ENCODE assay signal across 17 cellular contexts in genomic region chr15:34794590-34795206, GRCh38. TPM values are rescaled to one million over a fixed set of nuclear protein-coding genes. Genes with fewer than 3 reads are reported as not detected.
A peak's percentile ranks its signal among the peaks of the same experiment; 100 is the strongest.
DNase-seq lines count a peak whose midpoint lies in the region; ATAC-seq and TF ChIP-seq lines count a peak whose summit lies in the region.
"Had no signal": no experiment of that assay in that cellular context is flagged by ENCODE, and none has a peak within 500 bp of the region (broad histone marks: within the 10 kb centered on the region; RNA-seq: fewer than 3 reads in every experiment).

No MANE protein-coding gene starts in this region.

- no peak for DNase-seq in cardiac muscle cell (ENCODE audit: low read depth in 1 of 2, low spot score in 1 of 2)
- DNase-seq in Right ventricle myocardium inferior (ENCODE audit: missing footprints) = no peak
- DNase-seq in neural crest cell (ENCODE audit: low read depth, low spot score) = no peak
- DNase-seq in upper lobe of right lung = no peak
- no peak for DNase-seq in cortex of kidney (lab: John Stamatoyannopoulos, UW)
- DNase-seq in Calu3 = no peak
- no peak for DNase-seq in substantia nigra (lab: John Stamatoyannopoulos, UW)
- DNase-seq: activated CD4-positive, alpha-beta T cell treated with anti-CD3 and anti-CD28 coated beads, Interleukin-2, amount 50 U/mL, for 4 hours; activated gamma-delta T cell treated with Interleukin-2 at 50 U/mL for 16 hours; cerebellar nuclear complex; NCI-H2029; T-cell had no signal

- H3K36me3 Mint-ChIP-seq in neural crest cell (ENCODE audit: low read depth) (peaks cover under 1% of the 10 kb centered on the region), Calu3 (ENCODE audit: insufficient read depth, unreplicated experiment) (no peaks in the 10 kb centered on the region)
- H3K36me3 Mint-ChIP-seq: T-cell had no signal

- whole genome bisulfite sequencing in gastroesophageal sphincter (ENCODE audit: low coverage in 1 of 2), 2 donors = 4 to 27% methylated on average over 4 to 22 of the region's 33 CpGs

- TF ChIP-seq POLR2A in gastroesophageal sphincter (IDR thresholded peaks at IDR 0.05) = no peak

- H3K36me3 ChIP-seq in cardiac muscle cell = peaks cover 48% of the 10 kb centered on the region
- H3K36me3 ChIP-seq in gastroesophageal sphincter = no peaks in the 10 kb centered on the region
- no peaks in the 10 kb centered on the region for H3K36me3 ChIP-seq in upper lobe of right lung
- H3K36me3 ChIP-seq: upper lobe of left lung had no signal

- H3K27ac Mint-ChIP-seq in neural crest cell (ENCODE audit: unreplicated experiment) (no peak overlapping the region), Calu3 (ENCODE audit: unreplicated experiment) (no peak overlapping the region)
- H3K27ac Mint-ChIP-seq: T-cell had no signal

- H3K4me1 ChIP-seq in cardiac muscle cell (ENCODE audit: low read depth) (peaks cover 37% of the 10 kb centered on the region), gastroesophageal sphincter (peaks cover 0 to 27% (median 9%) of the 10 kb centered on the region in 3 donors), upper lobe of right lung (no peaks in the 10 kb centered on the region)
- H3K4me1 ChIP-seq: Caco-2 had no signal

- no TSS peak for BruUV-seq in Calu3 (replicated peaks; lab: Mats Ljungman, UMichigan)

- TF ChIP-seq CTCF in cardiac muscle cell (IDR thresholded peaks at IDR 0.05; ENCODE audit: low read depth, low read length) = no peak
- no peak for TF ChIP-seq CTCF in gastroesophageal sphincter (IDR thresholded peaks at IDR 0.05)
- no peak for TF ChIP-seq CTCF in neural crest cell (conservative IDR thresholded peaks at IDR 0.05)
- TF ChIP-seq CTCF in upper lobe of right lung (IDR thresholded peaks at IDR 0.05) = no peak
- TF ChIP-seq CTCF in Calu3 (IDR thresholded peaks at IDR 0.05; ENCODE audit: unreplicated experiment) = no peak

- H3K27me3 Mint-ChIP-seq in neural crest cell (ENCODE audit: low read depth) (peaks cover 63% of the 10 kb centered on the region), Calu3 (ENCODE audit: unreplicated experiment) (peaks cover 68% of the 10 kb centered on the region)

- CTCF ChIA-PET in Calu3 (lab: Charles Lee) = no interaction called here

- ATAC-seq in Right ventricle myocardium inferior = no peak
- ATAC-seq in gastroesophageal sphincter = peak; percentile 5
- peak; percentile 8 for ATAC-seq in upper lobe of right lung
- ATAC-seq: T-cell had no signal

- peak overlapping the region; percentile 65 for H3K4me3 Mint-ChIP-seq in neural crest cell
- no peak overlapping the region for H3K4me3 Mint-ChIP-seq in Calu3 (ENCODE audit: low read depth, unreplicated experiment)
- H3K4me3 Mint-ChIP-seq: T-cell had no signal

- no peaks in the 10 kb centered on the region for H3K9me3 Mint-ChIP-seq in neural crest cell
- H3K9me3 Mint-ChIP-seq in Calu3 (ENCODE audit: low read depth, unreplicated experiment) = no peaks in the 10 kb centered on the region
- H3K9me3 Mint-ChIP-seq: T-cell had no signal

- no peak for TF ChIP-seq EP300 in gastroesophageal sphincter (IDR thresholded peaks at IDR 0.05)

- H3K27ac ChIP-seq in cardiac muscle cell = peak overlapping the region; percentile 100
- H3K27ac ChIP-seq in gastroesophageal sphincter = peak overlapping the region in 1 of 4 donors; percentile 24
- no peak overlapping the region for H3K27ac ChIP-seq in upper lobe of right lung
- no peak overlapping the region for H3K27ac ChIP-seq in substantia nigra (ENCODE audit: low read depth, low read length, poor library complexity, severe bottlenecking)
- H3K27ac ChIP-seq: upper lobe of left lung had no signal

- H3K9me3 ChIP-seq in cardiac muscle cell (ENCODE audit: low read depth) (no peaks in the 10 kb centered on the region), gastroesophageal sphincter (no peaks in the 10 kb centered on the region), upper lobe of right lung (no peaks in the 10 kb centered on the region)
- H3K9me3 ChIP-seq: Caco-2, upper lobe of left lung had no signal

- H3K4me3 ChIP-seq in cardiac muscle cell (peak overlapping the region; percentile 82), gastroesophageal sphincter (peak overlapping the region in 1 of 2 donors; percentile 40), upper lobe of right lung (no peak overlapping the region)

- H3K27me3 ChIP-seq in cardiac muscle cell (no peaks in the 10 kb centered on the region), gastroesophageal sphincter (peaks cover 24% of the 10 kb centered on the region), upper lobe of right lung (peaks cover 22% of the 10 kb centered on the region)

- intact Hi-C loops in Right ventricle myocardium inferior (cut with DNase I) = loop anchor here (2.0 kb wide), 1 partner anchor 72 kb away; no protein-coding TSS in a partner anchor
- intact Hi-C loops in upper lobe of right lung (cut with DNase I) = no loop called here
- intact Hi-C loops in Calu3 (cut with micrococcal nuclease; ENCODE audit: unreplicated experiment) = no loop called here

- H3K4me1 Mint-ChIP-seq in neural crest cell (peaks cover 2% of the 10 kb centered on the region), Calu3 (ENCODE audit: low read depth, unreplicated experiment) (no peaks in the 10 kb centered on the region)

RNA-seq across cellular contexts. Expression of gene ACTC1, which starts 0.7 kb away (rescaled TPM):
- 1,687 and 2,394 TPM in 2 replicates for total RNA-seq in cardiac muscle cell
- 7,757 and 12,075 TPM in 2 replicates for polyA plus RNA-seq in cardiac muscle cell
- total RNA-seq in Right ventricle myocardium inferior = 15,626 TPM
- total RNA-seq in gastroesophageal sphincter = 10 to 100 TPM in 1 of 4 donors, 1 to 10 TPM in 3; 6.6 to 24.2 (median 8.9) TPM
- total RNA-seq in neural crest cell = 2.4 and 2.8 TPM in 2 replicates
- 3.4 TPM for total RNA-seq in upper lobe of right lung
- not detected in 2 replicates for total RNA-seq in Calu3 (2022)
- total RNA-seq: Caco-2, pulmonary artery endothelial cell, T-cell, upper lobe of left lung had no signal

RNA-seq across cellular contexts. Expression of gene GJD2, which starts 39.9 kb away (rescaled TPM):
- total RNA-seq in cardiac muscle cell (0.45 and 0.56 TPM in 2 replicates), Right ventricle myocardium inferior (not detected), gastroesophageal sphincter (not detected), neural crest cell (0.07 TPM in 1 of 2 replicates, not detected in the other), upper lobe of right lung (not detected), Calu3 (2022) (not detected in 2 replicates)
- not detected in 2 replicates for polyA plus RNA-seq in cardiac muscle cell
- total RNA-seq: Caco-2, liver, pulmonary artery endothelial cell, T-cell, upper lobe of left lung had no signal
- polyA plus RNA-seq: liver had no signal

Comparison
In these comparisons a context has a peak if more than half of its experiments do, and no peak if none do; other contexts are left out.
1. RNA of gene ACTC1, which starts 0.7 kb away (total RNA-seq): 15,626 TPM in Right ventricle myocardium inferior (single experiment) and 1,687 to 2,394 TPM in cardiac muscle cell; 6.6 to 24.2 TPM in gastroesophageal sphincter, 3.4 TPM in upper lobe of right lung (single experiment), 2.4 to 2.8 TPM in neural crest cell and not detected in Calu3; every median in the first group is over 10 times any median in the second.